Comparison of ENCODE assay signal across 26 cellular contexts in the genomic region with DNA sequence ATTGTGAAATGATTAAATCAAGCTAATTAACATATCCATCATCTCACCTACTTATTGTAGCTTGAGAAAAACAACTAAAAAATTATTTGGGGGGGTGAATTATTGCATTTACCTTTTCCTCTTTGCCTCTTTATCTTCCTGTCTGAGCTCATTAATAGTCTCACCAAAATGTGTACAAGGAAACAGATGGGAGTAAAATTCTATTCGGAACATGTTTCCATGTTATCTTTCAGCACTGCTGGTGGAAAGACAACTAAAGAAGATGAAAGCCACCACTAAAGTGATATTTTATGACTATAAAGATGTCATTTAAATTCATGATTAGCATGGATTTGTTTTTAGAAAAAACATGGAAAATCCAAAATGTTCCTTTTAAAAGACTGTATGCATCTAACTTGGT.
DNase-seq lines count a peak whose midpoint lies in the region; ATAC-seq lines count a peak whose summit lies in the region.
"Had no signal": no experiment of that assay in that cellular context is flagged by ENCODE, and none has a peak within 500 bp of the region (broad histone marks: within the 10 kb centered on the region; RNA-seq: fewer than 3 reads in every experiment).

No MANE protein-coding gene starts in this region.

- in situ Hi-C loops in G401 (cut with HindIII; ENCODE audit: low sequenced_read_pairs) = no loop called here

- ATAC-seq in HG02981 (IDR thresholded peaks at IDR 0.05; ENCODE audit: unreplicated experiment) = no peak
- ATAC-seq: A549; CD8-positive, alpha-beta T cell had no signal

- DNase-seq in G401 (ENCODE audit: low spot score) (peak; percentile 65), cerebellar cortex (ENCODE audit: low spot score) (peak; percentile 63), cerebellum (ENCODE audit: low spot score) (peak; percentile 24), T-helper 2 cell (no peak), dedifferentiated amniotic fluid mesenchymal stem cell (ENCODE audit: extremely low spot score) (no peak)
- DNase-seq: 8988T; ACHN; AML-193; BE2C; Caco-2; Calu3; CD4-positive, alpha-beta memory T cell; CD4-positive, alpha-beta T cell; CD4-positive, CD25-positive, alpha-beta regulatory T cell; CD8-positive, alpha-beta memory T cell; CD8-positive, alpha-beta T cell; COR-L47; DMS 273 treated with DMSO at 0.1 percent for 48 hours; DMS153; DMS53; DMS79; DMS79 treated with DMSO at 0.1 percent for 48 hours; DND-41; EL had no signal

Comparison
In these comparisons a context has a peak if more than half of its experiments do, and no peak if none do; other contexts are left out.
1. DNase-seq: peak in G401 (single experiment), cerebellar cortex (single experiment) and cerebellum (single experiment); none in T-helper 2 cell (0 of 5) and dedifferentiated amniotic fluid mesenchymal stem cell (single experiment).